ENCODE assay signal across 18 cellular contexts in the genomic region with DNA sequence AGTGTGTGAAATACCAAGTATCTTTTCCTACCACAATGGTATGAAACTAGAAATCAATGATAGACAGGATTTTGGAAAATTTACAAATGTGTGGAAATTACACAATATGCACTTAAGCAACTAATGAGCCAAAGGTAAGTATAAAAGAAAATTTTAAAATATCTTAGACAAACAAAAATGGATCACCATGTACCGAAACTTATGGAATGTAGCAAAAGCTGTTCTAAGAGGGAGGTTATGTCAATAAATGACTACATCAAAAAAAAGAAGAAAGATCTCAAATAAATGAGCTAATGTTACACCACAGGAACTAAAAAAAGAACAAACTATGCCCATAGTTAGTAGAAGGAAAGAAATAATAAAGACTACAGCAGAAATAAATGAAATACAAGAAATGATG.
"Had no signal": no experiment of that assay in that cellular context is flagged by ENCODE, and none has a peak within 500 bp of the region (broad histone marks: within the 10 kb centered on the region; RNA-seq: fewer than 3 reads in every experiment).

No MANE protein-coding gene starts in this region.

- DNase-seq: erythroblast; foreskin melanocyte; heart right ventricle; hypothalamus; islet precursor cell; left ventricle myocardium inferior; lower lobe of right lung; natural killer cell; ovary; sigmoid colon; small intestine; stimulated activated CD4-positive, alpha-beta T cell treated with anti-CD3 and anti-CD28 coated beads, Interleukin-2, amount 100 ng/mL, for 48 hours; stimulated activated naive CD8-positive, alpha-beta T cell treated with anti-CD3 and anti-CD28 coated beads, Interleukin-15, Interleukin-2, amounts not matched to agents 100 U/mL and 50 U/mL, for 24 hours; thyroid gland; uterus had no signal

- H3K27ac ChIP-seq: heart right ventricle, left ventricle myocardium inferior, lower lobe of right lung, ovary, right atrium auricular region, sigmoid colon, suprapubic skin, thyroid gland, uterus had no signal

- H3K36me3 ChIP-seq: heart right ventricle, left ventricle myocardium inferior, lower lobe of right lung, ovary, right atrium auricular region, sigmoid colon, suprapubic skin, thyroid gland, uterus had no signal

- H3K27me3 ChIP-seq: heart right ventricle, ovary, right atrium auricular region, sigmoid colon, suprapubic skin, thyroid gland, uterus had no signal

- FAIRE-seq: colon, small intestine had no signal

- H3K4me1 ChIP-seq: heart right ventricle, left ventricle myocardium inferior, lower lobe of right lung, right atrium auricular region, sigmoid colon, suprapubic skin, thyroid gland, uterus had no signal

- H3K4me3 ChIP-seq: heart right ventricle, left ventricle myocardium inferior, lower lobe of right lung, ovary, right atrium auricular region, sigmoid colon, suprapubic skin, thyroid gland, uterus had no signal

- H3K9me3 ChIP-seq: ovary, thyroid gland, uterus had no signal
